In the genomic region with DNA sequence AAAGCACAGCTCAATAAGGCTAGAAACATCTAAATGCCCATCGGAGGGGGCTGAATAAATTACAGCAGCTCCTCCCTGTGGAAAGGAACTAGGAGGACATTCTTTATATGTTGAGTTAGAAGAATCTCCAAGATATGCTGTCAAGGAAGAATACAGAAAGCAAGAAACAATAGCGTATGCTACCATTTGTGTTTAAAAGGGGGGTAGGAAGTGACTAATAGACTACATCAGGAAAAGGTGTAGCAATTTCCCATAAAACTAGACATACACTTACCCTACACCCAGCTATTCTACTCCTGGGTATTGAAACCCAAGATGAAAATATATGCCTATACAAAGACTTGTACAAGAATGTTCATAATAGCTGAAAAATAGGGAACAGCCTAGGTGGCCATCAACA, we compare ENCODE assay signal across 1 cellular context.
TF ChIP-seq lines count a peak whose summit lies in the region.

No MANE protein-coding gene starts in this region.

TF ChIP-seq in HepG2, 621 proteins besides CTCF, POLR2A, EP300 and RAD21:
- TF ChIP-seq MED13 (CRISPR knock-in tag; IDR thresholded peaks at IDR 0.05) (no peak), ISL2 (CRISPR knock-in tag; IDR thresholded peaks at IDR 0.05) (no peak), KLF12 (CRISPR knock-in tag; IDR thresholded peaks at IDR 0.05; ENCODE audit: borderline replicate concordance) (no peak), MZF1 (CRISPR knock-in tag; IDR thresholded peaks at IDR 0.05; ENCODE audit: borderline replicate concordance) (no peak), ZNF180 (CRISPR knock-in tag; IDR thresholded peaks at IDR 0.05; ENCODE audit: borderline replicate concordance, low read depth) (no peak), ZNF263 (CRISPR knock-in tag; IDR thresholded peaks at IDR 0.05) (no peak)
- TF ChIP-seq, protein P1, sequence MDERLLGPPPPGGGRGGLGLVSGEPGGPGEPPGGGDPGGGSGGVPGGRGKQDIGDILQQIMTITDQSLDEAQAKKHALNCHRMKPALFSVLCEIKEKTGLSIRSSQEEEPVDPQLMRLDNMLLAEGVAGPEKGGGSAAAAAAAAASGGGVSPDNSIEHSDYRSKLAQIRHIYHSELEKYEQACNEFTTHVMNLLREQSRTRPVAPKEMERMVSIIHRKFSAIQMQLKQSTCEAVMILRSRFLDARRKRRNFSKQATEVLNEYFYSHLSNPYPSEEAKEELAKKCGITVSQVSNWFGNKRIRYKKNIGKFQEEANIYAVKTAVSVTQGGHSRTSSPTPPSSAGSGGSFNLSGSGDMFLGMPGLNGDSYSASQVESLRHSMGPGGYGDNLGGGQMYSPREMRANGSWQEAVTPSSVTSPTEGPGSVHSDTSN (CRISPR knock-in tag; IDR thresholded peaks at IDR 0.05), result no peak
- TF ChIP-seq, protein P2, sequence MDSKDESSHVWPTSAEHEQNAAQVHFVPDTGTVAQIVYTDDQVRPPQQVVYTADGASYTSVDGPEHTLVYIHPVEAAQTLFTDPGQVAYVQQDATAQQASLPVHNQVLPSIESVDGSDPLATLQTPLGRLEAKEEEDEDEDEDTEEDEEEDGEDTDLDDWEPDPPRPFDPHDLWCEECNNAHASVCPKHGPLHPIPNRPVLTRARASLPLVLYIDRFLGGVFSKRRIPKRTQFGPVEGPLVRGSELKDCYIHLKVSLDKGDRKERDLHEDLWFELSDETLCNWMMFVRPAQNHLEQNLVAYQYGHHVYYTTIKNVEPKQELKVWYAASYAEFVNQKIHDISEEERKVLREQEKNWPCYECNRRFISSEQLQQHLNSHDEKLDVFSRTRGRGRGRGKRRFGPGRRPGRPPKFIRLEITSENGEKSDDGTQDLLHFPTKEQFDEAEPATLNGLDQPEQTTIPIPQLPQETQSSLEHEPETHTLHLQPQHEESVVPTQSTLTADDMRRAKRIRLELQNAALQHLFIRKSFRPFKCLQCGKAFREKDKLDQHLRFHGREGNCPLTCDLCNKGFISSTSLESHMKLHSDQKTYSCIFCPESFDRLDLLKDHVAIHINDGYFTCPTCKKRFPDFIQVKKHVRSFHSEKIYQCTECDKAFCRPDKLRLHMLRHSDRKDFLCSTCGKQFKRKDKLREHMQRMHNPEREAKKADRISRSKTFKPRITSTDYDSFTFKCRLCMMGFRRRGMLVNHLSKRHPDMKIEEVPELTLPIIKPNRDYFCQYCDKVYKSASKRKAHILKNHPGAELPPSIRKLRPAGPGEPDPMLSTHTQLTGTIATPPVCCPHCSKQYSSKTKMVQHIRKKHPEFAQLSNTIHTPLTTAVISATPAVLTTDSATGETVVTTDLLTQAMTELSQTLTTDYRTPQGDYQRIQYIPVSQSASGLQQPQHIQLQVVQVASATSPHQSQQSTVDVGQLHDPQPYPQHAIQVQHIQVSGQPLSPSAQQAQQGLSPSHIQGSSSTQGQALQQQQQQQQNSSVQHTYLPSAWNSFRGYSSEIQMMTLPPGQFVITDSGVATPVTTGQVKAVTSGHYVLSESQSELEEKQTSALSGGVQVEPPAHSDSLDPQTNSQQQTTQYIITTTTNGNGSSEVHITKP (CRISPR knock-in tag; IDR thresholded peaks at IDR 0.05; ENCODE audit: low read depth), result no peak
